Comparison of ENCODE assay signal across 9 cellular contexts in genomic region chr22:43956383-43956782, GRCh38. TPM values are rescaled to one million over a fixed set of nuclear protein-coding genes. Genes with fewer than 3 reads are reported as not detected.
DNase-seq lines count a peak whose midpoint lies in the region; FAIRE-seq and TF ChIP-seq lines count a peak whose summit lies in the region.
"Had no signal": no experiment of that assay in that cellular context is flagged by ENCODE, and none has a peak within 500 bp of the region (broad histone marks: within the 10 kb centered on the region; RNA-seq: fewer than 3 reads in every experiment).

No MANE protein-coding gene starts in this region.

- H3K9ac ChIP-seq in NT2/D1 (ENCODE audit: insufficient read length, low read depth) (peak overlapping the region; percentile 95), H1 (replicated peaks in 1 of 4; ENCODE audit: extremely low read depth in 1 of 4, low read depth in 3 of 4, low read length in 3 of 4) (peak overlapping the region in 2 of 4 experiments; percentile 19 to 34; a peak in 2 of 7 replicates), neuronal stem cell (ENCODE audit: low read depth, low read length, poor library complexity) (no peak overlapping the region)

- H3K4me3 Mint-ChIP-seq in CD8-positive, alpha-beta memory T cell: peak overlapping the region; percentile 93 to 99 (median 97)

- peaks cover 3% of the 10 kb centered on the region; the same call in 1 of the 2 replicates for H3K79me1 ChIP-seq in H1 (ENCODE audit: low read depth, low read length)
- H3K79me1 ChIP-seq in neuronal stem cell (ENCODE audit: low read depth, low read length): peaks cover 4% of the 10 kb centered on the region

- no peak for DNase-seq in CD8-positive, alpha-beta memory T cell
- no peak for DNase-seq in NT2/D1 (ENCODE audit: low read depth, low spot score)
- no peak for DNase-seq in H1 (ENCODE audit: low read depth in 1 of 2, low spot score in 2 of 2)
- DNase-seq in neuronal stem cell (ENCODE audit: low spot score): no peak
- no peak for DNase-seq in D341Med (ENCODE audit: low spot score)
- no peak for DNase-seq in effector CD8-positive, alpha-beta T cell (lab: John Stamatoyannopoulos, UW)
- DNase-seq in GF-D8 (lab: John Stamatoyannopoulos, UW): no peak
- DNase-seq in head of caudate nucleus: no peak
- DNase-seq: NCI-H2029 had no signal

- TF ChIP-seq POLR2A in H1 (IDR thresholded peaks at IDR 0.05; ENCODE audit: control extremely low read depth in 1 of 2, low read depth in 2 of 2, low read length in 2 of 2): no peak

- no peak for TF ChIP-seq CTCF in H1 (IDR thresholded peaks at IDR 0.05; ENCODE audit: control extremely low read depth in 1 of 3, insufficient read depth in 1 of 3, low read depth in 1 of 3, low read length in 3 of 3)

- TF ChIP-seq EP300 in H1 (IDR thresholded peaks at IDR 0.05; ENCODE audit: borderline replicate concordance in 1 of 2, low read depth in 2 of 2, low read length in 2 of 2): no peak

- FAIRE-seq in H1 (lab: Jason Lieb, UNC): no peak

- H2AFZ ChIP-seq in H1 (ENCODE audit: low read length) (no peak overlapping the region), neuronal stem cell (ENCODE audit: low read length) (peak overlapping the region; percentile 84)

- no peaks in the 10 kb centered on the region for H4K20me1 ChIP-seq in H1 (replicated peaks in 1 of 2; ENCODE audit: control insufficient read depth in 1 of 2, insufficient read depth in 2 of 2, low read length in 2 of 2)

- H3K27ac ChIP-seq in CD8-positive, alpha-beta memory T cell (ENCODE audit: low read depth, low read length): no peak overlapping the region
- H3K27ac ChIP-seq in H1 (ENCODE audit: low read depth, low read length) (no peak overlapping the region), neuronal stem cell (replicated peaks; ENCODE audit: low read length) (no peak overlapping the region)

- H4K8ac ChIP-seq in H1 (ENCODE audit: extremely low read depth, insufficient read depth, low read length) (no peak overlapping the region), neuronal stem cell (ENCODE audit: low read depth, low read length) (no peak overlapping the region)

- H2AK5ac ChIP-seq in H1 (ENCODE audit: low read depth, low read length) (no peak overlapping the region), neuronal stem cell (ENCODE audit: low read depth, low read length) (no peak overlapping the region)

- 94% methylated on average over 8 of the region's 8 CpGs; no CpG with 5 or more reads in 1 of the 2 experiments for WGBS in H1 (ENCODE audit: extremely low coverage in 1 of 2, insufficient coverage in 1 of 2, insufficient read length in 1 of 2, insufficient replicate concordance in 2 of 2, low coverage in 1 of 2, low lambda C conversion rate in 2 of 2, missing lambda C conversion rate in 1 of 2), 2 experiments
- no CpG with 5 or more reads among the region's 8 CpGs for WGBS in neuronal stem cell (ENCODE audit: extremely low coverage in 2 of 2, insufficient read length in 2 of 2, insufficient replicate concordance in 1 of 2), 2 donors

- H3K4me2 ChIP-seq in H1 (ENCODE audit: insufficient read depth in 1 of 2, low read depth in 2 of 2, low read length in 2 of 2) (peak overlapping the region; percentile 95 to 97), neuronal stem cell (ENCODE audit: insufficient read depth, low read length, poor library complexity, severe bottlenecking) (peak overlapping the region; percentile 89)

- H2BK12ac ChIP-seq in H1 (ENCODE audit: low read depth, low read length): no peak overlapping the region
- H2BK12ac ChIP-seq in neuronal stem cell (ENCODE audit: low read length): no peak overlapping the region

- no peak overlapping the region for H2BK120ac ChIP-seq in H1 (replicated peaks; ENCODE audit: low read depth, low read length)
- H2BK120ac ChIP-seq in neuronal stem cell (ENCODE audit: low read depth, low read length): no peak overlapping the region

- H3K4me1 ChIP-seq in CD8-positive, alpha-beta memory T cell (ENCODE audit: insufficient read depth, low read length): peaks cover 25% of the 10 kb centered on the region
- H3K4me1 ChIP-seq in NT2/D1 (ENCODE audit: insufficient read depth, insufficient read length) (peaks cover 7% of the 10 kb centered on the region), H1 (replicated peaks in 1 of 4; ENCODE audit: control insufficient read depth in 3 of 4, insufficient read depth in 4 of 4, low read length in 3 of 4) (peaks cover 0 to 12% (median 3%) of the 10 kb centered on the region in 4 experiments; a peak in 5 of 7 replicates), neuronal stem cell (ENCODE audit: control insufficient read depth in 2 of 2, insufficient read depth in 1 of 2, low read depth in 1 of 2, low read length in 2 of 2) (peaks cover 6% of the 10 kb centered on the region in 2 donors)

- POLR2A ChIA-PET in CD8-positive, alpha-beta memory T cell (lab: Charles Lee): interaction anchor here (0.6 kb wide), 1 partner anchor 710 kb away, joined by 11 read pairs; no protein-coding TSS in a partner anchor
- POLR2A ChIA-PET in H1 (lab: Charles Lee; ENCODE audit: partially characterized antibody): no interaction called here

- no peak for TF ChIP-seq RAD21 in H1 (IDR thresholded peaks at IDR 0.05 in 1 of 2, conservative IDR thresholded peaks at IDR 0.05 in 1 of 2; ENCODE audit: low read depth in 2 of 2, low read length in 2 of 2)

- H3K36me3 ChIP-seq in CD8-positive, alpha-beta memory T cell (ENCODE audit: insufficient read depth, low read length): no peaks in the 10 kb centered on the region
- H3K36me3 ChIP-seq in NT2/D1 (ENCODE audit: insufficient read depth, insufficient read length, low read length): peaks cover 6% of the 10 kb centered on the region
- H3K36me3 ChIP-seq in H1 (ENCODE audit: control insufficient read depth in 2 of 4, insufficient read depth in 4 of 4, low read length in 3 of 4): no peaks in the 10 kb centered on the region
- H3K36me3 ChIP-seq in neuronal stem cell (replicated peaks in 1 of 2; ENCODE audit: control insufficient read depth in 2 of 2, insufficient read depth in 2 of 2, low read length in 2 of 2): peaks cover 0 to 2% of the 10 kb centered on the region in 2 donors

- no peak overlapping the region for H2BK5ac ChIP-seq in H1 (ENCODE audit: low read depth, low read length)
- no peak overlapping the region for H2BK5ac ChIP-seq in neuronal stem cell (ENCODE audit: low read length)

- no peak overlapping the region for H2BK15ac ChIP-seq in H1 (ENCODE audit: low read length)
- no peak overlapping the region for H2BK15ac ChIP-seq in neuronal stem cell (ENCODE audit: low read length)

- intact Hi-C loops in head of caudate nucleus (cut with DNase I): loop anchor here (5.0 kb wide), 1 partner anchor 144 kb away; the partner anchor contains the start of gene EFCAB6

- H4K5ac ChIP-seq in H1 (ENCODE audit: insufficient read length, low read depth, low read length): no peak overlapping the region

- H3K18ac ChIP-seq in H1 (ENCODE audit: extremely low read depth, low read length) (no peak overlapping the region), neuronal stem cell (ENCODE audit: low read length) (no peak overlapping the region)

- peaks cover 3 to 45% of the 10 kb centered on the region in 2 experiments; a peak in 3 of 4 replicates for H3K79me2 ChIP-seq in H1 (ENCODE audit: control insufficient read depth in 1 of 2, insufficient read depth in 2 of 2, low read length in 2 of 2)

- H3K27me3 ChIP-seq in CD8-positive, alpha-beta memory T cell (ENCODE audit: insufficient read depth, low read length, poor library complexity, severe bottlenecking): no peaks in the 10 kb centered on the region
- H3K27me3 ChIP-seq in NT2/D1 (ENCODE audit: insufficient read depth, insufficient read length) (no peaks in the 10 kb centered on the region), H1 (replicated peaks in 1 of 4; ENCODE audit: control insufficient read depth in 3 of 4, extremely low read depth in 1 of 4, insufficient read depth in 3 of 4, low read length in 3 of 4) (no peaks in the 10 kb centered on the region), neuronal stem cell (ENCODE audit: control insufficient read depth in 3 of 3, insufficient read depth in 3 of 3, low read depth in 1 of 3, low read length in 3 of 3) (no peaks in the 10 kb centered on the region)

- peaks cover 0 to 29% (median 7%) of the 10 kb centered on the region in 3 donors for H3K36me3 Mint-ChIP-seq in CD8-positive, alpha-beta memory T cell

- no peak overlapping the region for H2BK20ac ChIP-seq in H1 (ENCODE audit: low read length)

- H3K23ac ChIP-seq in H1 (ENCODE audit: insufficient read length): no peak overlapping the region
- H3K23ac ChIP-seq in neuronal stem cell (ENCODE audit: low read depth, low read length, poor library complexity): no peak overlapping the region

- peak overlapping the region in 7 of 8 donors; percentile 60 to 99 (median 95) for H3K27ac Mint-ChIP-seq in CD8-positive, alpha-beta memory T cell

- peaks cover 39 to 64% (median 57%) of the 10 kb centered on the region in 3 donors for H3K4me1 Mint-ChIP-seq in CD8-positive, alpha-beta memory T cell

- H3K23me2 ChIP-seq in H1 (ENCODE audit: low read depth, low read length): peaks cover 14% of the 10 kb centered on the region; the same call in 1 of the 2 replicates

- H4K91ac ChIP-seq in H1 (replicated peaks; ENCODE audit: insufficient read length, low read length) (no peak overlapping the region), neuronal stem cell (ENCODE audit: low read depth, low read length, poor library complexity) (no peak overlapping the region)

- H3K14ac ChIP-seq in H1 (ENCODE audit: insufficient read length) (no peak overlapping the region), neuronal stem cell (ENCODE audit: low read length) (no peak overlapping the region)

- H3K56ac ChIP-seq in H1 (replicated peaks; ENCODE audit: insufficient read length, low read depth, low read length): no peak overlapping the region

- H3K4me3 ChIP-seq in CD8-positive, alpha-beta memory T cell (ENCODE audit: low read length): peak overlapping the region; percentile 84
- H3K4me3 ChIP-seq in NT2/D1 (ENCODE audit: insufficient read length, low read depth): peak overlapping the region; percentile 83
- H3K4me3 ChIP-seq in H1 (ENCODE audit: extremely low read depth in 1 of 4, insufficient read depth in 2 of 4, low read depth in 3 of 4, low read length in 4 of 4): peak overlapping the region; percentile 78 to 94 (median 87); a peak in 7 of 8 replicates
- H3K4me3 ChIP-seq in neuronal stem cell (ENCODE audit: low read length in 2 of 2): peak overlapping the region in 1 of 2 donors; percentile 99

- H3K27me3 Mint-ChIP-seq in CD8-positive, alpha-beta memory T cell: no peaks in the 10 kb centered on the region

- H3K9me3 ChIP-seq in CD8-positive, alpha-beta memory T cell (ENCODE audit: low read length): no peaks in the 10 kb centered on the region
- no peaks in the 10 kb centered on the region for H3K9me3 ChIP-seq in NT2/D1 (ENCODE audit: insufficient read depth, low read length)
- H3K9me3 ChIP-seq in H1 (ENCODE audit: insufficient read depth in 2 of 2, low read depth in 1 of 2, low read length in 1 of 2): no peaks in the 10 kb centered on the region
- H3K9me3 ChIP-seq in neuronal stem cell (replicated peaks in 1 of 2; ENCODE audit: control insufficient read depth in 2 of 2, insufficient read depth in 1 of 2, low read depth in 1 of 2, low read length in 2 of 2): no peaks in the 10 kb centered on the region

- CTCF ChIA-PET in CD8-positive, alpha-beta memory T cell (lab: Charles Lee): no interaction called here
- CTCF ChIA-PET in H1 (lab: Charles Lee; ENCODE audit: partially characterized antibody): no interaction called here

- H3K9me3 Mint-ChIP-seq in CD8-positive, alpha-beta memory T cell: no peaks in the 10 kb centered on the region

- H3K4ac ChIP-seq in H1 (replicated peaks; ENCODE audit: insufficient read length, low read depth, low read length) (no peak overlapping the region), neuronal stem cell (ENCODE audit: low read length) (no peak overlapping the region)

RNA-seq across cellular contexts. Expression of gene SAMM50, which starts 1.1 kb away (rescaled TPM):
- total RNA-seq in CD8-positive, alpha-beta memory T cell: 10 to 100 TPM; 58.8 to 61.3 TPM
- 67.2 TPM for polyA plus RNA-seq in CD8-positive, alpha-beta memory T cell
- 67.2 and 70.3 TPM in 2 replicates for total RNA-seq in H1 (2021; fragmentation: NEBNext Ultra II Directional; extraction: Animal tissue kit (Norgen Biotek cat#: 25700))
- polyA plus RNA-seq in H1 (2011; rRNA removed): 45.4 and 47.1 TPM in 2 replicates
- polyA plus RNA-seq in H1 (2011; cell fraction: cytosol; rRNA removed): 41.9 TPM
- polyA plus RNA-seq in H1 (2011; cell fraction: nucleus; rRNA removed): 31.9 TPM
- 70.0 to 81.4 TPM (median 74.8 TPM) in 4 replicates for polyA plus RNA-seq in H1 (2012, experiment 1 of 2)
- polyA plus RNA-seq in H1 (2012, experiment 2 of 2): 55.7 TPM
- polyA plus RNA-seq in H1 (2013, experiment 1 of 2): 41.7 TPM
- 39.8 TPM for polyA plus RNA-seq in H1 (2013, experiment 2 of 2)
- 35.2 and 38.4 TPM in 2 replicates for polyA minus RNA-seq in H1 (2011; rRNA and poly(A)+ RNA removed)
- 35.2 TPM for polyA minus RNA-seq in H1 (2011; cell fraction: cytosol; rRNA and poly(A)+ RNA removed)
- polyA minus RNA-seq in H1 (2011; cell fraction: nucleus; rRNA and poly(A)+ RNA removed): 16.6 TPM
- polyA plus RNA-seq in neuronal stem cell (2013, experiment 1 of 2): 26.1 TPM
- 25.1 TPM for polyA plus RNA-seq in neuronal stem cell (2013, experiment 2 of 2)

RNA-seq across cellular contexts. Expression of gene PNPLA3, which starts 32.8 kb away (rescaled TPM):
- total RNA-seq in CD8-positive, alpha-beta memory T cell: under 1 TPM in 1 of 2 experiments, not detected in 1; 0.16 TPM
- polyA plus RNA-seq in CD8-positive, alpha-beta memory T cell: not detected
- 23.4 and 24.6 TPM in 2 replicates for total RNA-seq in H1 (2021; fragmentation: NEBNext Ultra II Directional; extraction: Animal tissue kit (Norgen Biotek cat#: 25700))
- 17.5 and 21.0 TPM in 2 replicates for polyA plus RNA-seq in H1 (2011; rRNA removed)
- 16.0 TPM for polyA plus RNA-seq in H1 (2011; cell fraction: cytosol; rRNA removed)
- polyA plus RNA-seq in H1 (2011; cell fraction: nucleus; rRNA removed): 37.2 TPM
- polyA plus RNA-seq in H1 (2012, experiment 1 of 2): 14.2 to 20.5 TPM (median 18.2 TPM) in 4 replicates
- 12.6 TPM for polyA plus RNA-seq in H1 (2012, experiment 2 of 2)
- polyA plus RNA-seq in H1 (2013, experiment 1 of 2): 20.6 TPM
- 19.5 TPM for polyA plus RNA-seq in H1 (2013, experiment 2 of 2)
- 36.0 and 39.2 TPM in 2 replicates for polyA minus RNA-seq in H1 (2011; rRNA and poly(A)+ RNA removed)
- polyA minus RNA-seq in H1 (2011; cell fraction: cytosol; rRNA and poly(A)+ RNA removed): 11.8 TPM
- polyA minus RNA-seq in H1 (2011; cell fraction: nucleus; rRNA and poly(A)+ RNA removed): 34.6 TPM
- polyA plus RNA-seq in neuronal stem cell (2013, experiment 1 of 2): 11.0 TPM
- polyA plus RNA-seq in neuronal stem cell (2013, experiment 2 of 2): 11.6 TPM

Comparison
In these comparisons a context has a peak if more than half of its experiments do, and no peak if none do; other contexts are left out.
1. RNA of gene PNPLA3, which starts 32.8 kb away (total RNA-seq): 23.4 to 24.6 TPM in H1; 0.16 TPM in CD8-positive, alpha-beta memory T cell; every median in the first group is over 10 times any median in the second.